8 cellular contexts compared by ENCODE assay signal in the genomic region with DNA sequence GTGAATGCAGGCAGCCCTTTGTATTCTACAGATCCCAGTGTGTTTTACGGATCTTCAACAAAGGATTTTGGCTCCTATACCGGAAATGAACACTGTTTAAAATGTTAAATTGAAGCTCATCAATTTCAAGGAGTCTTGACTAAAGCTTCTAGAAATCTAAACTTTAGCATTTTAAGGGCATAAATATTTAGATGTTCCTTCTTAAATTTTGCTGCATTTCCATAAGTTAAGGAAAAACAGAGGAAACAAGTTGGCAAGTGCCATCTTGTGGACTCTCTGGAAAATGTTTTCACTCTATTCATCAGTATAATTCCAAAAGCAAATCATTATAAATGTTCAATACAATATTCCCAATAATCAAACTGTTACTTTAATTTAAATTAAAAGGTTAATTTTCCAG. TPM values are rescaled to one million over a fixed set of nuclear protein-coding genes. Genes with fewer than 3 reads are reported as not detected.
A peak's percentile ranks its signal among the peaks of the same experiment; 100 is the strongest.
DNase-seq lines count a peak whose midpoint lies in the region; ATAC-seq, FAIRE-seq and TF ChIP-seq lines count a peak whose summit lies in the region.

No MANE protein-coding gene starts in this region.

- H3K4me3 ChIP-seq in SK-N-SH (ENCODE audit: low read depth in 2 of 2, low read length in 1 of 2), result no peak overlapping the region
- no peak overlapping the region for H3K4me3 ChIP-seq in thoracic aorta

- CTCF ChIA-PET in SK-N-SH (lab: Yijun Ruan, JAX), result interaction anchor here (0.6 to 12.9 kb wide), 42 partner anchors 8 to 294 kb away, joined by 3 to 316 read pairs (median 4); partner anchors contain the start of gene CHN1

- no peak overlapping the region for H3K9ac ChIP-seq in SK-N-SH

- 0 out of 4 replicates have a peak overlapping the region, but pooled peaks of 1 of the 2 experiments have one; percentile 2 for H3K27ac ChIP-seq in SK-N-SH (ENCODE audit: low read depth in 2 of 2, low read length in 1 of 2)
- H3K27ac ChIP-seq in thoracic aorta, result no peak overlapping the region

- ATAC-seq in thoracic aorta (ENCODE audit: insufficient number of reproducible peaks, low FRiP score, low read depth), result no peak

- H3K36me3 ChIP-seq in SK-N-SH (replicated peaks in 1 of 2; ENCODE audit: control insufficient read depth in 1 of 2, insufficient read depth in 2 of 2, low read length in 1 of 2) (no peaks in the 10 kb centered on the region), thoracic aorta (no peaks in the 10 kb centered on the region)

- no peak overlapping the region for H2AFZ ChIP-seq in SK-N-SH (ENCODE audit: low read depth)

- DNase-seq in NCI-H2227 (lab: John Stamatoyannopoulos, UW; ENCODE audit: unreplicated experiment) (peak; percentile 18), NCI-H2227 treated with DMSO at 0.1 percent for 48 hours (lab: John Stamatoyannopoulos, UW) (no peak), SK-N-SH (peak; percentile 27), frontal cortex (ENCODE audit: low spot score in 2 of 2) (no peak), thoracic aorta (ENCODE audit: low spot score) (no peak), GF-D8 (lab: John Stamatoyannopoulos, UW) (no peak), NCI-H1436 (lab: John Stamatoyannopoulos, UW) (no peak), T-helper 2 cell (no peak)

- TF ChIP-seq CTCF in SK-N-SH (IDR thresholded peaks at IDR 0.05), result peak; percentile 83
- TF ChIP-seq CTCF in thoracic aorta (IDR thresholded peaks at IDR 0.05), result peak; percentile 33

- H3K4me1 ChIP-seq in SK-N-SH (ENCODE audit: control insufficient read depth in 1 of 2, insufficient read depth in 2 of 2, low read depth in 1 of 2, low read length in 1 of 2), result peaks cover 0 to 2% of the 10 kb centered on the region in 2 experiments; a peak in 2 of 4 replicates
- no peaks in the 10 kb centered on the region for H3K4me1 ChIP-seq in thoracic aorta (ENCODE audit: control insufficient read depth in 1 of 2, low read depth in 2 of 2)

- peak; percentile 87 for TF ChIP-seq RAD21 in SK-N-SH (IDR thresholded peaks at IDR 0.05; ENCODE audit: low read length)

- H3K79me2 ChIP-seq in SK-N-SH (ENCODE audit: insufficient read depth), result peaks cover 17% of the 10 kb centered on the region

- POLR2A ChIA-PET in SK-N-SH (lab: Yijun Ruan, JAX), result no interaction called here

- H3K9me3 ChIP-seq in SK-N-SH (no peaks in the 10 kb centered on the region), thoracic aorta (no peaks in the 10 kb centered on the region)

- no peaks in the 10 kb centered on the region for H4K20me1 ChIP-seq in SK-N-SH (ENCODE audit: insufficient read depth)

- no peak overlapping the region for H3K4me2 ChIP-seq in SK-N-SH

- peak; percentile 82 for FAIRE-seq in frontal cortex (lab: Jason Lieb, UNC)

- no peaks in the 10 kb centered on the region for H3K9me2 ChIP-seq in SK-N-SH

- 95% methylated on average over 2 of the region's 2 CpGs for WGBS in SK-N-SH (ENCODE audit: low lambda C conversion rate)

- peaks cover 12% of the 10 kb centered on the region for H3F3A ChIP-seq in SK-N-SH (replicated peaks; ENCODE audit: insufficient read depth)

- TF ChIP-seq EP300 in SK-N-SH (IDR thresholded peaks at IDR 0.05; ENCODE audit: borderline replicate concordance in 1 of 2, low read depth in 1 of 2, low read length in 1 of 2), result no peak

- H3K27me3 ChIP-seq in SK-N-SH (ENCODE audit: insufficient read depth) (no peaks in the 10 kb centered on the region), thoracic aorta (replicated peaks; ENCODE audit: insufficient read depth) (no peaks in the 10 kb centered on the region)

TF ChIP-seq in SK-N-SH, 30 proteins besides CTCF, POLR2A, EP300 and RAD21:
- TF ChIP-seq SMC3 (IDR thresholded peaks at IDR 0.05; ENCODE audit: low read depth, low read length) (peak; percentile 76), TCF12 (IDR thresholded peaks at IDR 0.05) (no peak)

RNA-seq across cellular contexts. Expression of gene CHN1, which starts 19.6 kb away (rescaled TPM):
- polyA plus RNA-seq in SK-N-SH (2012; rRNA removed), result 31.6 and 46.9 TPM in 2 replicates
- 45.3 and 56.3 TPM in 2 replicates for polyA plus RNA-seq in SK-N-SH (2012; cell fraction: cytosol; rRNA removed)
- 13.8 and 27.9 TPM in 2 replicates for polyA plus RNA-seq in SK-N-SH (2012; cell fraction: nucleus; rRNA removed)
- 57.1 TPM for total RNA-seq in frontal cortex
- total RNA-seq in thoracic aorta, result 10 to 100 TPM; 13.3 to 30.7 TPM

Comparison
In these comparisons a context has a peak if more than half of its experiments do, and no peak if none do; other contexts are left out.
1. DNase-seq: peak in NCI-H2227 (single experiment) and SK-N-SH (single experiment); none in NCI-H2227 treated with DMSO at 0.1 percent for 48 hours (single experiment), frontal cortex (0 of 2), thoracic aorta (single experiment), GF-D8 (single experiment), NCI-H1436 (single experiment) and T-helper 2 cell (0 of 5).